Comparison of ENCODE assay signal across 8 cellular contexts in genomic region chrX:44343412-44343942, GRCh38. TPM values are rescaled to one million over a fixed set of nuclear protein-coding genes. Genes with fewer than 3 reads are reported as not detected.
DNase-seq lines count a peak whose midpoint lies in the region; ATAC-seq and TF ChIP-seq lines count a peak whose summit lies in the region.

Gene EFHC2, minus strand, starts transcription at chrX:44343672. Its CDS starts 84 bp downstream, at chrX:44343588.

- no peaks in the 10 kb centered on the region for H3K27me3 Mint-ChIP-seq in T-helper 2 cell treated with Interferon-gamma antibody and Interleukin-4, amounts not matched to agents 5 μg/mL and 100 μg/mL, for 36 hours (ENCODE audit: low read depth)
- H3K27me3 Mint-ChIP-seq in MCF 10A (ENCODE audit: insufficient read depth, unreplicated experiment) (peaks cover 49% of the 10 kb centered on the region), immature natural killer cell (ENCODE audit: low read depth in 3 of 3) (peaks cover 10 to 15% (median 10%) of the 10 kb centered on the region in 3 donors)

- TF ChIP-seq CTCF in MCF 10A (IDR thresholded peaks at IDR 0.05; ENCODE audit: unreplicated experiment) = no peak

- peaks cover 14% of the 10 kb centered on the region for H3K4me1 Mint-ChIP-seq in T-helper 2 cell treated with Interferon-gamma antibody and Interleukin-4, amounts not matched to agents 5 μg/mL and 100 μg/mL, for 36 hours (ENCODE audit: low read depth)
- H3K4me1 Mint-ChIP-seq in MCF 10A (ENCODE audit: insufficient read depth, unreplicated experiment) = no peaks in the 10 kb centered on the region
- peaks cover 35 to 65% of the 10 kb centered on the region in 2 donors for H3K4me1 Mint-ChIP-seq in immature natural killer cell

- H3K27ac Mint-ChIP-seq in T-helper 2 cell treated with Interferon-gamma antibody and Interleukin-4, amounts not matched to agents 5 μg/mL and 100 μg/mL, for 36 hours = peak within 1 kb of the TSS; percentile 94
- H3K27ac Mint-ChIP-seq in MCF 10A (ENCODE audit: low read depth, unreplicated experiment) = peak within 1 kb of the TSS; percentile 28
- H3K27ac Mint-ChIP-seq in immature natural killer cell = peak within 1 kb of the TSS; percentile 93 to 96 (median 96)

- DNase-seq in T-helper 2 cell treated with Interferon-gamma antibody and Interleukin-4, amounts not matched to agents 5 μg/mL and 100 μg/mL, for 36 hours (ENCODE audit: low spot score) = no peak
- DNase-seq in MCF 10A (ENCODE audit: unreplicated experiment) (no peak), immature natural killer cell (peak; percentile 67 to 77 (median 77))
- DNase-seq in stimulated activated CD4-positive, alpha-beta T cell treated with anti-CD3 and anti-CD28 coated beads, Interleukin-15, amount 100 ng/mL, for 24 hours = peak; percentile 51

- ATAC-seq in GM19395 (IDR thresholded peaks at IDR 0.05; ENCODE audit: unreplicated experiment) (peak; percentile 36), GM19455 (IDR thresholded peaks at IDR 0.05; ENCODE audit: unreplicated experiment) (no peak), HG02642 (IDR thresholded peaks at IDR 0.05; ENCODE audit: poor library complexity, unreplicated experiment) (no peak), HG02938 (IDR thresholded peaks at IDR 0.05; ENCODE audit: unreplicated experiment) (no peak)

- no TSS peak for BruUV-seq in MCF 10A (replicated peaks; lab: Mats Ljungman, UMichigan)

- no peaks in the 10 kb centered on the region for H3K36me3 Mint-ChIP-seq in T-helper 2 cell treated with Interferon-gamma antibody and Interleukin-4, amounts not matched to agents 5 μg/mL and 100 μg/mL, for 36 hours (ENCODE audit: low read depth)
- no peaks in the 10 kb centered on the region for H3K36me3 Mint-ChIP-seq in MCF 10A (ENCODE audit: insufficient read depth, unreplicated experiment)
- H3K36me3 Mint-ChIP-seq in immature natural killer cell = no peaks in the 10 kb centered on the region

- intact Hi-C loops in MCF 10A (cut with micrococcal nuclease) = no loop called here

- peak within 1 kb of the TSS; percentile 87 for H3K4me3 Mint-ChIP-seq in T-helper 2 cell treated with Interferon-gamma antibody and Interleukin-4, amounts not matched to agents 5 μg/mL and 100 μg/mL, for 36 hours
- H3K4me3 Mint-ChIP-seq in MCF 10A (ENCODE audit: unreplicated experiment) (no peak within 1 kb of the TSS), immature natural killer cell (peak within 1 kb of the TSS; percentile 84 to 93 (median 87))

- POLR2A ChIA-PET in MCF 10A (lab: Yijun Ruan, JAX) = interaction anchor here (0.7 kb wide), 1 partner anchor 9 kb away, joined by 3 read pairs; no protein-coding TSS in a partner anchor

- CTCF ChIA-PET in MCF 10A (lab: Yijun Ruan, JAX) = no interaction called here

- H3K9me3 Mint-ChIP-seq in T-helper 2 cell treated with Interferon-gamma antibody and Interleukin-4, amounts not matched to agents 5 μg/mL and 100 μg/mL, for 36 hours = no peaks in the 10 kb centered on the region
- H3K9me3 Mint-ChIP-seq in MCF 10A (ENCODE audit: unreplicated experiment) = no peaks in the 10 kb centered on the region
- H3K9me3 Mint-ChIP-seq in immature natural killer cell = no peaks in the 10 kb centered on the region

RNA-seq across cellular contexts. Expression of gene EFHC2, which starts in this region (rescaled TPM):
- total RNA-seq in MCF 10A (2022) = not detected in 2 replicates
- polyA plus RNA-seq in immature natural killer cell = 10 to 100 TPM; 11.2 to 19.5 (median 13.2) TPM

Comparison
In these comparisons a context has a peak if more than half of its experiments do, and no peak if none do; other contexts are left out.
1. DNase-seq: peak in immature natural killer cell (3 of 3) and stimulated activated CD4-positive, alpha-beta T cell treated with anti-CD3 and anti-CD28 coated beads, Interleukin-15, amount 100 ng/mL, for 24 hours (single experiment); none in T-helper 2 cell treated with Interferon-gamma antibody and Interleukin-4, amounts not matched to agents 5 μg/mL and 100 μg/mL, for 36 hours (single experiment) and MCF 10A (single experiment).
2. H3K27ac Mint-ChIP-seq: peak in every context shown above with its lines; median percentile 96 in immature natural killer cell; 94 in T-helper 2 cell treated with Interferon-gamma antibody and Interleukin-4, amounts not matched to agents 5 μg/mL and 100 μg/mL, for 36 hours; 28 in MCF 10A.